20 cellular contexts compared by ENCODE assay signal in genomic region chr2:113406114-113406513, GRCh38. TPM values are rescaled to one million over a fixed set of nuclear protein-coding genes. Genes with fewer than 3 reads are reported as not detected.
DNase-seq lines count a peak whose midpoint lies in the region; ATAC-seq and TF ChIP-seq lines count a peak whose summit lies in the region.
"Had no signal": no experiment of that assay in that cellular context is flagged by ENCODE, and none has a peak within 500 bp of the region (broad histone marks: within the 10 kb centered on the region; RNA-seq: fewer than 3 reads in every experiment).

No MANE protein-coding gene starts in this region.

- 64 to 69% methylated on average over 2 to 4 of the region's 5 CpGs for WGBS in transverse colon (ENCODE audit: low coverage in 1 of 2), 2 donors

- no peak for TF ChIP-seq CTCF in transverse colon (IDR thresholded peaks at IDR 0.05)

- H3K27me3 ChIP-seq in NT2/D1 (ENCODE audit: insufficient read depth, insufficient read length) (no peaks in the 10 kb centered on the region), transverse colon (no peaks in the 10 kb centered on the region)
- H3K27me3 ChIP-seq: pancreas had no signal

- DNase-seq in NT2/D1 (ENCODE audit: low read depth, low spot score) (peak; percentile 35), iPS-NIHi11 (ENCODE audit: low spot score) (peak; percentile 20), transverse colon (peak; percentile 58), AML-193 (lab: John Stamatoyannopoulos, UW) (no peak), NCI-H345 treated with DMSO at 0.1 percent for 48 hours (lab: John Stamatoyannopoulos, UW; ENCODE audit: unreplicated experiment) (no peak), hepatic stellate cell (ENCODE audit: low spot score) (no peak)
- DNase-seq: activated CD4-positive, CD25-positive, alpha-beta regulatory T cell; DMS53; dorsolateral prefrontal cortex; kidney glomerular epithelial cell; NCI-H1048; NCI-H2171; NCI-H774; pancreas; T-helper 1 cell had no signal

- no peaks in the 10 kb centered on the region for H3K36me3 ChIP-seq in NT2/D1 (ENCODE audit: insufficient read depth, insufficient read length, low read length)
- H3K36me3 ChIP-seq in transverse colon, result no peaks in the 10 kb centered on the region
- H3K36me3 ChIP-seq: pancreas, tibial nerve had no signal

- no peak overlapping the region for H3K27ac ChIP-seq in transverse colon
- H3K27ac ChIP-seq: dorsolateral prefrontal cortex, pancreas, RWPE1, tibial nerve had no signal

- H3K4me1 ChIP-seq in NT2/D1 (ENCODE audit: insufficient read depth, insufficient read length) (no peaks in the 10 kb centered on the region), transverse colon (no peaks in the 10 kb centered on the region)
- H3K4me1 ChIP-seq: pancreas, tibial nerve had no signal

- peak; percentile 57 for ATAC-seq in GM21360 (IDR thresholded peaks at IDR 0.05; ENCODE audit: unreplicated experiment)
- ATAC-seq: activated T-helper 17 cell treated with anti-CD3 and anti-CD28 coated beads, Interleukin-2, amount 50 U/mL, for 72 hours; esophagus mucosa; pancreas had no signal

- no peak for TF ChIP-seq EP300 in transverse colon (IDR thresholded peaks at IDR 0.05; ENCODE audit: low read depth)

- TF ChIP-seq POLR2A in transverse colon (IDR thresholded peaks at IDR 0.05), result no peak

- H3K9me3 ChIP-seq in NT2/D1 (ENCODE audit: insufficient read depth, low read length) (no peaks in the 10 kb centered on the region), transverse colon (no peaks in the 10 kb centered on the region)
- H3K9me3 ChIP-seq: pancreas, tibial nerve had no signal

- intact Hi-C loops in transverse colon (cut with DNase I; ENCODE audit: low total_unique reads), result no loop called here

- in situ Hi-C loops in transverse colon (cut with MboI; ENCODE audit: low pct_ligation_motif_present in 1 of 4, low pct_unique_long_range_greater_than_20kb in 1 of 4, low sequenced_read_pairs in 3 of 4), result no loop called here

- H3K9ac ChIP-seq in NT2/D1 (ENCODE audit: insufficient read length, low read depth), result no peak overlapping the region

- no peak overlapping the region for H3K4me3 ChIP-seq in NT2/D1 (ENCODE audit: insufficient read length, low read depth)
- no peak overlapping the region for H3K4me3 ChIP-seq in transverse colon
- H3K4me3 ChIP-seq: dorsolateral prefrontal cortex, pancreas, tibial nerve had no signal

RNA-seq across cellular contexts. Expression of gene ZNG1B, which starts 31.4 kb away (rescaled TPM):
- total RNA-seq in transverse colon, result 10 to 100 TPM; 12.7 to 56.5 (median 38.5) TPM

Comparison
In these comparisons a context has a peak if more than half of its experiments do, and no peak if none do; other contexts are left out.
1. DNase-seq: peak in NT2/D1 (single experiment), iPS-NIHi11 (single experiment) and transverse colon (single experiment); none in AML-193 (0 of 2), NCI-H345 treated with DMSO at 0.1 percent for 48 hours (single experiment) and hepatic stellate cell (single experiment).